Comparison of ENCODE assay signal across 1 cellular context in the genomic region with DNA sequence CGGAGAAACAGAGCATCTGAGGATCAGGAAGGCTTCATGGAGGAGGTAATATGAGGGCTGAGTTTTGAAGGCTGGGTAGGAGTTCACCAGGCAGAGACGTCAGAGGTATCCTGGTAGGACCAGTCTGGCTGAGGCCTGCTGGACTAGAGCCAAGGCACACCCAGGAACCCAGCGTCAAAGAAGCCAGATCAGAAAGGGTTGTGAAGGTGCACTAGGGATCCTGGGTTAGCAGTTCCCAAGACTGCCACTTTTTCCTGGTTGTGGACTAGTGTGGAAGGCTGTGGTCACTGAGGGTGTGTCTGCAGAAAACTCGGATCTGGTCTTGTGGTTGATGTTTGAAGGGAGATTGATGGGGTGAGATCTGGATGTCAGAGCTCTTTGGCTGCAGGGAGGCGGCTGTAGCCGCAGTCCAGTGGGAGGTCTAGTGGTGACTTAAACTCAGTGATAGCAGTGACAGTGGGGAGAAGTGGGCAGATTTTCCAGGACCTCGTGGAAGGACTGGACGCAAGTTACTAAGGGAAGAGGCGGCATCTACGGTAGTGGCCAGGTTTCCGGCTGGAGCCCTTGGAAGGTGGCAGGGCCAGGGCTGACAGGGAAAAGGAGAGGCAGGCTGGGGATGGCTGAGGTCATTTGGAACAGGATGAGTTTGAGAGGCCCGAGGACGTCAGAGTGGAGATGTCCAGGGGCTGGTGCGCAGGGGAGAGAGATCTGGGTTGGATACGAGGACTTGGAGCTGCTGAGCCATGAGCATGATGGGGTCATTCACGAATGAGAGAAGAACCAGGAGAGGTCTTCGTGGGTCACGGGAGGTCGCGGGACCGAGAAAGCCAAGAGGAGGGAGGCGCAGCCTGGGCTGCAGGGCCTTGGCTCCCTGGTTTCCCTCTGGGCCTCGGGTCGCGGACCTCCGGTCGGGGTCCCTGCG.
TF ChIP-seq lines count a peak whose summit lies in the region.

No MANE protein-coding gene starts in this region.

TF ChIP-seq in K562, 482 proteins besides CTCF, POLR2A, EP300 and RAD21 (continued from another document):
- TF ChIP-seq RBM25 (IDR thresholded peaks at IDR 0.05; ENCODE audit: low read depth, low read length, severe bottlenecking) = no peak
- TF ChIP-seq CC2D1A (IDR thresholded peaks at IDR 0.05) = no peak
- no peak for TF ChIP-seq HNRNPUL1 (IDR thresholded peaks at IDR 0.05; ENCODE audit: low read length)
- TF ChIP-seq ZKSCAN1 (IDR thresholded peaks at IDR 0.05; ENCODE audit: low read depth, low read length) = no peak
- TF ChIP-seq, protein P1, sequence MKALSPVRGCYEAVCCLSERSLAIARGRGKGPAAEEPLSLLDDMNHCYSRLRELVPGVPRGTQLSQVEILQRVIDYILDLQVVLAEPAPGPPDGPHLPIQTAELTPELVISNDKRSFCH (CRISPR knock-in tag; IDR thresholded peaks at IDR 0.05) = no peak
- TF ChIP-seq, protein P1 (tag; IDR thresholded peaks at IDR 0.05) = no peak; the same call in 1 of the 2 replicates
- no peak for TF ChIP-seq ZNF696 (CRISPR knock-in tag; conservative IDR thresholded peaks at IDR 0.05)
- TF ChIP-seq RBM14 (IDR thresholded peaks at IDR 0.05; ENCODE audit: borderline replicate concordance, insufficient read depth, low read depth, low read length) = no peak
- TF ChIP-seq SRSF1 (IDR thresholded peaks at IDR 0.05; ENCODE audit: low read depth, low read length) = no peak
- TF ChIP-seq, protein P2, sequence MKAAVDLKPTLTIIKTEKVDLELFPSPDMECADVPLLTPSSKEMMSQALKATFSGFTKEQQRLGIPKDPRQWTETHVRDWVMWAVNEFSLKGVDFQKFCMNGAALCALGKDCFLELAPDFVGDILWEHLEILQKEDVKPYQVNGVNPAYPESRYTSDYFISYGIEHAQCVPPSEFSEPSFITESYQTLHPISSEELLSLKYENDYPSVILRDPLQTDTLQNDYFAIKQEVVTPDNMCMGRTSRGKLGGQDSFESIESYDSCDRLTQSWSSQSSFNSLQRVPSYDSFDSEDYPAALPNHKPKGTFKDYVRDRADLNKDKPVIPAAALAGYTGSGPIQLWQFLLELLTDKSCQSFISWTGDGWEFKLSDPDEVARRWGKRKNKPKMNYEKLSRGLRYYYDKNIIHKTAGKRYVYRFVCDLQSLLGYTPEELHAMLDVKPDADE (conservative IDR thresholded peaks at IDR 0.05; ENCODE audit: control insufficient read depth, low read depth, low read length) = 0 out of 2 replicates have a peak, but pooled peaks have one; percentile 5
- no peak for TF ChIP-seq HIVEP1 (CRISPR knock-in tag; IDR thresholded peaks at IDR 0.05)
- TF ChIP-seq ELF4 (CRISPR knock-in tag; IDR thresholded peaks at IDR 0.05) = peak; percentile 12; the same call in 1 of the 2 replicates
- no peak; the same call in 1 of the 2 replicates for TF ChIP-seq ZBTB1 (CRISPR knock-in tag; IDR thresholded peaks at IDR 0.05; ENCODE audit: borderline replicate concordance, low read depth)
- no peak for TF ChIP-seq ZBTB11 (CRISPR knock-in tag; IDR thresholded peaks at IDR 0.05)
- peak; percentile 61; the same call in 1 of the 2 replicates for TF ChIP-seq HMBOX1 (IDR thresholded peaks at IDR 0.05)
- TF ChIP-seq ARID1B (IDR thresholded peaks at IDR 0.05) = peak; percentile 47; the same call in 1 of the 2 replicates
- peak; percentile 51 for TF ChIP-seq ZFP36 (IDR thresholded peaks at IDR 0.05; ENCODE audit: low read depth, low read length, partially characterized antibody)
- TF ChIP-seq ESRRB (CRISPR knock-in tag; IDR thresholded peaks at IDR 0.05; ENCODE audit: borderline replicate concordance) = no peak
- TF ChIP-seq, protein P3, sequence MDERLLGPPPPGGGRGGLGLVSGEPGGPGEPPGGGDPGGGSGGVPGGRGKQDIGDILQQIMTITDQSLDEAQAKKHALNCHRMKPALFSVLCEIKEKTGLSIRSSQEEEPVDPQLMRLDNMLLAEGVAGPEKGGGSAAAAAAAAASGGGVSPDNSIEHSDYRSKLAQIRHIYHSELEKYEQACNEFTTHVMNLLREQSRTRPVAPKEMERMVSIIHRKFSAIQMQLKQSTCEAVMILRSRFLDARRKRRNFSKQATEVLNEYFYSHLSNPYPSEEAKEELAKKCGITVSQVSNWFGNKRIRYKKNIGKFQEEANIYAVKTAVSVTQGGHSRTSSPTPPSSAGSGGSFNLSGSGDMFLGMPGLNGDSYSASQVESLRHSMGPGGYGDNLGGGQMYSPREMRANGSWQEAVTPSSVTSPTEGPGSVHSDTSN (CRISPR knock-in tag; IDR thresholded peaks at IDR 0.05; ENCODE audit: low read depth) = no peak
- TF ChIP-seq, protein P3 (tag; conservative IDR thresholded peaks at IDR 0.05; ENCODE audit: low read depth) = peak; percentile 80
- no peak for TF ChIP-seq SPI1 (IDR thresholded peaks at IDR 0.05; ENCODE audit: borderline replicate concordance, low read depth, low read length)
